Comparison of ENCODE assay signal across 1 cellular context in the genomic region with DNA sequence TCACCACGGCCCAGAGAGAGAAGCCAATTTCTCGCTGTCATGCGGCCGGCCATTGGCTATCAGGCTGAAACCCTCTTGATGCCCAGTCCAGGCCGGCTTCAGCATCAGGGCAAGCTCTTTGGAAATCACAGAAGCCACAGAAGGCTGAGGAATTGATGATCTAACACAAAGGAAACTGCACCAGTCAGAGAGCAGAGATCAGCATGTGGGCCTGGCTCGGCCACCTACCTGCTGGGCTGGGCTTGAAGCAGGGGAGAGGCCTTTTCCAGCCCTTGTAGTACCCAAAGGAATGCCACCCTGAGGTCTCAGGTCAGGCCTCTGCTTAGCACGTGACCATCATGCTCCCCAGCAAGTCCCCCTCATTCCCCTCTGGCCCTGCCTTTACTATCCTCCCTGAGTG.
TF ChIP-seq lines count a peak whose summit lies in the region.

No MANE protein-coding gene starts in this region.

TF ChIP-seq in GM23338, 12 proteins besides CTCF, POLR2A, EP300 and RAD21 (continued from another document):
- TF ChIP-seq, protein P1, sequence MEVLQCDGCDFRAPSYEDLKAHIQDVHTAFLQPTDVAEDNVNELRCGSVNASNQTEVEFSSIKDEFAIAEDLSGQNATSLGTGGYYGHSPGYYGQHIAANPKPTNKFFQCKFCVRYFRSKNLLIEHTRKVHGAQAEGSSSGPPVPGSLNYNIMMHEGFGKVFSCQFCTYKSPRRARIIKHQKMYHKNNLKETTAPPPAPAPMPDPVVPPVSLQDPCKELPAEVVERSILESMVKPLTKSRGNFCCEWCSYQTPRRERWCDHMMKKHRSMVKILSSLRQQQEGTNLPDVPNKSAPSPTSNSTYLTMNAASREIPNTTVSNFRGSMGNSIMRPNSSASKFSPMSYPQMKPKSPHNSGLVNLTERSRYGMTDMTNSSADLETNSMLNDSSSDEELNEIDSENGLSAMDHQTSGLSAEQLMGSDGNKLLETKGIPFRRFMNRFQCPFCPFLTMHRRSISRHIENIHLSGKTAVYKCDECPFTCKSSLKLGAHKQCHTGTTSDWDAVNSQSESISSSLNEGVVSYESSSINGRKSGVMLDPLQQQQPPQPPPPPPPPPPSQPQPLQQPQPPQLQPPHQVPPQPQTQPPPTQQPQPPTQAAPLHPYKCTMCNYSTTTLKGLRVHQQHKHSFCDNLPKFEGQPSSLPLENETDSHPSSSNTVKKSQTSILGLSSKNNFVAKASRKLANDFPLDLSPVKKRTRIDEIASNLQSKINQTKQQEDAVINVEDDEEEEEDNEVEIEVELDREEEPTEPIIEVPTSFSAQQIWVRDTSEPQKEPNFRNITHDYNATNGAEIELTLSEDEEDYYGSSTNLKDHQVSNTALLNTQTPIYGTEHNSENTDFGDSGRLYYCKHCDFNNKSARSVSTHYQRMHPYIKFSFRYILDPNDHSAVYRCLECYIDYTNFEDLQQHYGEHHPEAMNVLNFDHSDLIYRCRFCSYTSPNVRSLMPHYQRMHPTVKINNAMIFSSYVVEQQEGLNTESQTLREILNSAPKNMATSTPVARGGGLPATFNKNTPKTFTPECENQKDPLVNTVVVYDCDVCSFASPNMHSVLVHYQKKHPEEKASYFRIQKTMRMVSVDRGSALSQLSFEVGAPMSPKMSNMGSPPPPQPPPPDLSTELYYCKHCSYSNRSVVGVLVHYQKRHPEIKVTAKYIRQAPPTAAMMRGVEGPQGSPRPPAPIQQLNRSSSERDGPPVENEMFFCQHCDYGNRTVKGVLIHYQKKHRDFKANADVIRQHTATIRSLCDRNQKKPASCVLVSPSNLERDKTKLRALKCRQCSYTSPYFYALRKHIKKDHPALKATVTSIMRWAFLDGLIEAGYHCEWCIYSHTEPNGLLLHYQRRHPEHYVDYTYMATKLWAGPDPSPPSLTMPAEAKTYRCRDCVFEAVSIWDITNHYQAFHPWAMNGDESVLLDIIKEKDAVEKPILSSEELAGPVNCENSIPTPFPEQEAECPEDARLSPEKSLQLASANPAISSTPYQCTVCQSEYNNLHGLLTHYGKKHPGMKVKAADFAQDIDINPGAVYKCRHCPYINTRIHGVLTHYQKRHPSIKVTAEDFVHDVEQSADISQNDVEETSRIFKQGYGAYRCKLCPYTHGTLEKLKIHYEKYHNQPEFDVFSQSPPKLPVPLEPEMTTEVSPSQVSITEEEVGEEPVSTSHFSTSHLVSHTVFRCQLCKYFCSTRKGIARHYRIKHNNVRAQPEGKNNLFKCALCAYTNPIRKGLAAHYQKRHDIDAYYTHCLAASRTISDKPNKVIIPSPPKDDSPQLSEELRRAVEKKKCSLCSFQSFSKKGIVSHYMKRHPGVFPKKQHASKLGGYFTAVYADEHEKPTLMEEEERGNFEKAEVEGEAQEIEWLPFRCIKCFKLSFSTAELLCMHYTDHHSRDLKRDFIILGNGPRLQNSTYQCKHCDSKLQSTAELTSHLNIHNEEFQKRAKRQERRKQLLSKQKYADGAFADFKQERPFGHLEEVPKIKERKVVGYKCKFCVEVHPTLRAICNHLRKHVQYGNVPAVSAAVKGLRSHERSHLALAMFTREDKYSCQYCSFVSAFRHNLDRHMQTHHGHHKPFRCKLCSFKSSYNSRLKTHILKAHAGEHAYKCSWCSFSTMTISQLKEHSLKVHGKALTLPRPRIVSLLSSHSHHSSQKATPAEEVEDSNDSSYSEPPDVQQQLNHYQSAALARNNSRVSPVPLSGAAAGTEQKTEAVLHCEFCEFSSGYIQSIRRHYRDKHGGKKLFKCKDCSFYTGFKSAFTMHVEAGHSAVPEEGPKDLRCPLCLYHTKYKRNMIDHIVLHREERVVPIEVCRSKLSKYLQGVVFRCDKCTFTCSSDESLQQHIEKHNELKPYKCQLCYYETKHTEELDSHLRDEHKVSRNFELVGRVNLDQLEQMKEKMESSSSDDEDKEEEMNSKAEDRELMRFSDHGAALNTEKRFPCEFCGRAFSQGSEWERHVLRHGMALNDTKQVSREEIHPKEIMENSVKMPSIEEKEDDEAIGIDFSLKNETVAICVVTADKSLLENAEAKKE (CRISPR knock-in tag; IDR thresholded peaks at IDR 0.05), result no peak
- TF ChIP-seq, protein P2, sequence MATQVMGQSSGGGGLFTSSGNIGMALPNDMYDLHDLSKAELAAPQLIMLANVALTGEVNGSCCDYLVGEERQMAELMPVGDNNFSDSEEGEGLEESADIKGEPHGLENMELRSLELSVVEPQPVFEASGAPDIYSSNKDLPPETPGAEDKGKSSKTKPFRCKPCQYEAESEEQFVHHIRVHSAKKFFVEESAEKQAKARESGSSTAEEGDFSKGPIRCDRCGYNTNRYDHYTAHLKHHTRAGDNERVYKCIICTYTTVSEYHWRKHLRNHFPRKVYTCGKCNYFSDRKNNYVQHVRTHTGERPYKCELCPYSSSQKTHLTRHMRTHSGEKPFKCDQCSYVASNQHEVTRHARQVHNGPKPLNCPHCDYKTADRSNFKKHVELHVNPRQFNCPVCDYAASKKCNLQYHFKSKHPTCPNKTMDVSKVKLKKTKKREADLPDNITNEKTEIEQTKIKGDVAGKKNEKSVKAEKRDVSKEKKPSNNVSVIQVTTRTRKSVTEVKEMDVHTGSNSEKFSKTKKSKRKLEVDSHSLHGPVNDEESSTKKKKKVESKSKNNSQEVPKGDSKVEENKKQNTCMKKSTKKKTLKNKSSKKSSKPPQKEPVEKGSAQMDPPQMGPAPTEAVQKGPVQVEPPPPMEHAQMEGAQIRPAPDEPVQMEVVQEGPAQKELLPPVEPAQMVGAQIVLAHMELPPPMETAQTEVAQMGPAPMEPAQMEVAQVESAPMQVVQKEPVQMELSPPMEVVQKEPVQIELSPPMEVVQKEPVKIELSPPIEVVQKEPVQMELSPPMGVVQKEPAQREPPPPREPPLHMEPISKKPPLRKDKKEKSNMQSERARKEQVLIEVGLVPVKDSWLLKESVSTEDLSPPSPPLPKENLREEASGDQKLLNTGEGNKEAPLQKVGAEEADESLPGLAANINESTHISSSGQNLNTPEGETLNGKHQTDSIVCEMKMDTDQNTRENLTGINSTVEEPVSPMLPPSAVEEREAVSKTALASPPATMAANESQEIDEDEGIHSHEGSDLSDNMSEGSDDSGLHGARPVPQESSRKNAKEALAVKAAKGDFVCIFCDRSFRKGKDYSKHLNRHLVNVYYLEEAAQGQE (IDR thresholded peaks at IDR 0.05; ENCODE audit: unreplicated experiment), result no peak
- TF ChIP-seq EZH2 (IDR thresholded peaks at IDR 0.05; ENCODE audit: low read depth, unreplicated experiment), result no peak
